Comparison of ENCODE assay signal across 8 cellular contexts in genomic region chr3:44761347-44762169, GRCh38.
DNase-seq lines count a peak whose midpoint lies in the region; ATAC-seq and TF ChIP-seq lines count a peak whose summit lies in the region.

Gene KIAA1143 (minus strand): TSS chr3:44761619. CDS start chr3:44761602, 17 bp downstream.
Gene KIF15 (plus strand): TSS chr3:44761794. CDS start chr3:44761866, 72 bp downstream.

- DNase-seq in AG04449 (ENCODE audit: low read depth, low spot score) = peak; percentile 53
- peak; percentile 96 for DNase-seq in NCI-H2227 (lab: John Stamatoyannopoulos, UW; ENCODE audit: unreplicated experiment)
- peak; percentile 96 for DNase-seq in cardiac fibroblast (ENCODE audit: low read depth in 2 of 2)
- peak; percentile 96 for DNase-seq in iPS-NIHi7 (ENCODE audit: extremely low spot score)
- peak; percentile 94 for DNase-seq in smooth muscle cell of the brain vasculature (ENCODE audit: low read depth, low spot score)

- POLR2A ChIA-PET in AG04449 (lab: Yijun Ruan, JAX) = interaction anchor here (0.6 to 1.8 kb wide), 4 partner anchors 26 to 658 kb away, joined by 3 to 4 read pairs (median 3); partner anchors contain the start of gene ZNF502

- peak within 1 kb of the TSS; percentile 91 for H3K4me3 ChIP-seq in AG04449 (ENCODE audit: low read depth, low read length)
- peak within 1 kb of the TSS; percentile 81 for H3K4me3 ChIP-seq in WI38 (ENCODE audit: low read depth, low read length)
- H3K4me3 ChIP-seq in cardiac fibroblast (replicated peaks in 1 of 2; ENCODE audit: low read depth in 2 of 2, low read length in 2 of 2) = peak within 1 kb of the TSS; percentile 87 to 88

- TF ChIP-seq CTCF in AG04449 (IDR thresholded peaks at IDR 0.05; ENCODE audit: insufficient read depth, low read length, missing control alignments) = no peak
- no peak for TF ChIP-seq CTCF in WI38 (IDR thresholded peaks at IDR 0.05; ENCODE audit: low read depth, low read length)
- TF ChIP-seq CTCF in cardiac fibroblast (IDR thresholded peaks at IDR 0.05; ENCODE audit: low read depth, low read length) = no peak

- peak; percentile 93 for ATAC-seq in GM18907 (IDR thresholded peaks at IDR 0.05; ENCODE audit: unreplicated experiment)
- peak; percentile 88 for ATAC-seq in HG03159 (IDR thresholded peaks at IDR 0.05; ENCODE audit: unreplicated experiment)

- CTCF ChIA-PET in AG04449 (lab: Yijun Ruan, JAX) = interaction anchor here (0.8 to 2.5 kb wide), 3 partner anchors 11 to 231 kb away, joined by 3 to 12 read pairs (median 5); no protein-coding TSS in a partner anchor

Comparison
In these comparisons a context has a peak if more than half of its experiments do, and no peak if none do; other contexts are left out.
1. Peak in every context shown above with its lines: DNase-seq, ATAC-seq and H3K4me3 ChIP-seq.